ENCODE assay signal across 17 cellular contexts in genomic region chr2:169393068-169393590, GRCh38. TPM values are rescaled to one million over a fixed set of nuclear protein-coding genes. Genes with fewer than 3 reads are reported as not detected.
DNase-seq lines count a peak whose midpoint lies in the region; ATAC-seq, FAIRE-seq and TF ChIP-seq lines count a peak whose summit lies in the region.
"Had no signal": no experiment of that assay in that cellular context is flagged by ENCODE, and none has a peak within 500 bp of the region (broad histone marks: within the 10 kb centered on the region; RNA-seq: fewer than 3 reads in every experiment).

No MANE protein-coding gene starts in this region.

- H3K4me3 ChIP-seq in mesendoderm (ENCODE audit: low read length): no peak overlapping the region
- H3K4me3 ChIP-seq: BLaER1 treated with 17β-estradiol and CSF1 and Interleukin-3, amounts not matched to agents 10 nM and 100 nM; GM23248; lung; suprapubic skin had no signal

- no peak overlapping the region for H3K23ac ChIP-seq in mesendoderm (ENCODE audit: low read length)

- no peak overlapping the region for H2BK5ac ChIP-seq in mesendoderm (ENCODE audit: low read length)

- H4K5ac ChIP-seq in mesendoderm (ENCODE audit: low read length): no peak overlapping the region

- FAIRE-seq in D721Med (lab: Jason Lieb, UNC): no peak

- no peaks in the 10 kb centered on the region for H3K36me3 ChIP-seq in mesendoderm (ENCODE audit: control insufficient read depth, insufficient read depth, low read length)
- H3K36me3 ChIP-seq: BLaER1 treated with 17β-estradiol and CSF1 and Interleukin-3, amounts not matched to agents 10 nM and 100 nM; suprapubic skin had no signal

- H4K8ac ChIP-seq in mesendoderm (ENCODE audit: low read depth, low read length): no peak overlapping the region

- no peak overlapping the region for H3K4ac ChIP-seq in mesendoderm (ENCODE audit: low read depth, low read length)

- peak; percentile 20 for DNase-seq in NCI-H748 treated with DMSO at 0.1 percent for 48 hours (lab: John Stamatoyannopoulos, UW)
- DNase-seq in mesendoderm: peak; percentile 94
- no peak for DNase-seq in NCI-H2029 (lab: John Stamatoyannopoulos, UW)
- no peak for DNase-seq in HK-2 (ENCODE audit: unreplicated experiment)
- no peak for DNase-seq in DMS53 (lab: John Stamatoyannopoulos, UW)
- DNase-seq in D721Med (ENCODE audit: insufficient read length, low spot score): no peak
- DNase-seq: activated CD4-positive, alpha-beta memory T cell treated with anti-CD3 and anti-CD28 coated beads, Interleukin-2, amount 10 ng/mL, durations not matched to agents 7 days and 5 days; activated naive CD4-positive, alpha-beta T cell treated with Interleukin-2 at 50 U/mL for 16 hours; GM23248; NCI-H187 treated with DMSO at 0.1 percent for 48 hours; occipital lobe had no signal

- H3K9ac ChIP-seq in mesendoderm (ENCODE audit: low read length): no peak overlapping the region
- H3K9ac ChIP-seq: BLaER1 treated with 17β-estradiol and CSF1 and Interleukin-3, amounts not matched to agents 10 nM and 100 nM; GM23248 had no signal

- no peak overlapping the region for H2BK15ac ChIP-seq in mesendoderm (replicated peaks; ENCODE audit: low read depth)

- no peak overlapping the region for H2AK5ac ChIP-seq in mesendoderm (ENCODE audit: low read length)

- H3K79me2 ChIP-seq in mesendoderm (ENCODE audit: control insufficient read depth, insufficient read depth, low read length): no peaks in the 10 kb centered on the region

- peak overlapping the region; percentile 31 for H3K18ac ChIP-seq in mesendoderm (ENCODE audit: low read length)

- H3K4me2 ChIP-seq in mesendoderm (ENCODE audit: low read length): no peak overlapping the region

- H3K27me3 ChIP-seq in mesendoderm (ENCODE audit: insufficient read depth, low read length, poor library complexity): no peaks in the 10 kb centered on the region
- H3K27me3 ChIP-seq: BLaER1 treated with 17β-estradiol and CSF1 and Interleukin-3, amounts not matched to agents 10 nM and 100 nM had no signal

- WGBS in mesendoderm (ENCODE audit: extremely low coverage, insufficient coverage, low lambda C conversion rate): no CpG with 5 or more reads among the region's 7 CpGs

- H3K27ac ChIP-seq in mesendoderm (ENCODE audit: low read depth, low read length): no peak overlapping the region
- H3K27ac ChIP-seq: BLaER1 treated with 17β-estradiol and CSF1 and Interleukin-3, amounts not matched to agents 10 nM and 100 nM; GM23248; suprapubic skin had no signal

- H3K56ac ChIP-seq in mesendoderm (ENCODE audit: low read length): no peak overlapping the region

- peak; percentile 45 for ATAC-seq in GM18861 (IDR thresholded peaks at IDR 0.05; ENCODE audit: unreplicated experiment)
- ATAC-seq in HG02870 (IDR thresholded peaks at IDR 0.05; ENCODE audit: unreplicated experiment): peak; percentile 80

- no peaks in the 10 kb centered on the region for H3K79me1 ChIP-seq in mesendoderm (ENCODE audit: low read length)

- no peak for TF ChIP-seq CTCF in D721Med (IDR thresholded peaks at IDR 0.05; ENCODE audit: insufficient read depth, missing control alignments)

- no peak overlapping the region for H2BK120ac ChIP-seq in mesendoderm (ENCODE audit: low read depth, low read length)

- H3K4me1 ChIP-seq in mesendoderm (ENCODE audit: control insufficient read depth, low read depth, low read length): peaks cover 10% of the 10 kb centered on the region
- H3K4me1 ChIP-seq: suprapubic skin had no signal

RNA-seq across cellular contexts. Expression of gene LRP2, which starts 30.8 kb away (rescaled TPM):
- 2.0 TPM for polyA plus RNA-seq in mesendoderm (2013, experiment 1 of 2)
- polyA plus RNA-seq in mesendoderm (2013, experiment 2 of 2): 2.0 TPM
- polyA plus RNA-seq: GM23248, IgD-negative memory B cell had no signal

Comparison
In these comparisons a context has a peak if more than half of its experiments do, and no peak if none do; other contexts are left out.
1. DNase-seq: peak in NCI-H748 treated with DMSO at 0.1 percent for 48 hours (single experiment) and mesendoderm (single experiment); none in NCI-H2029 (single experiment), HK-2 (single experiment), DMS53 (single experiment) and D721Med (single experiment).